1 cellular context compared by ENCODE assay signal in the genomic region with DNA sequence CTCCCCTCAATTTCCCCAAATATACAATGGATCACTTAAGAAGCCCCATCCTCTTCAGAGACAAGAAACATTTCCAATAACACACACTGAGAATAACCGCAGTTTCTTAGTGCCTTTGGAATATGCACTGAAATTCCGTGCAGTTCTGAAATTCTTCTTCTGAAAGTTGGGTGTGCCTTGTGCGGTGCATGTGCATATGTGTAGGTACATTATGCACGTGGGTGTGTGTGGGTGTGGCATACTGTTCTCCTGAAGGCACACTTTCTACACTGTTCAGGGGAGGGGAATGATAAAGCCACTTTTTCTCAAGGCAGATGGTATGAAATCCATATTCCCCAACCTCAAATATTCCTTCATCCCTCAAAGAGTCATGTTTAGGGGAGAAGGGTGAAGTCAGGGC.
TF ChIP-seq lines count a peak whose summit lies in the region.

No MANE protein-coding gene starts in this region.

TF ChIP-seq in K562, 482 proteins besides CTCF, POLR2A, EP300 and RAD21 (continued from another document and continues in another):
- TF ChIP-seq, protein P1, sequence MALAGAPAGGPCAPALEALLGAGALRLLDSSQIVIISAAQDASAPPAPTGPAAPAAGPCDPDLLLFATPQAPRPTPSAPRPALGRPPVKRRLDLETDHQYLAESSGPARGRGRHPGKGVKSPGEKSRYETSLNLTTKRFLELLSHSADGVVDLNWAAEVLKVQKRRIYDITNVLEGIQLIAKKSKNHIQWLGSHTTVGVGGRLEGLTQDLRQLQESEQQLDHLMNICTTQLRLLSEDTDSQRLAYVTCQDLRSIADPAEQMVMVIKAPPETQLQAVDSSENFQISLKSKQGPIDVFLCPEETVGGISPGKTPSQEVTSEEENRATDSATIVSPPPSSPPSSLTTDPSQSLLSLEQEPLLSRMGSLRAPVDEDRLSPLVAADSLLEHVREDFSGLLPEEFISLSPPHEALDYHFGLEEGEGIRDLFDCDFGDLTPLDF (CRISPR knock-in tag; IDR thresholded peaks at IDR 0.05): no peak
- TF ChIP-seq MAFF (IDR thresholded peaks at IDR 0.05; ENCODE audit: low read length): no peak
- TF ChIP-seq PHF8 (IDR thresholded peaks at IDR 0.05; ENCODE audit: borderline replicate concordance, low read length): no peak
- 0 out of 2 replicates have a peak, but pooled peaks have one; percentile 45 for TF ChIP-seq MXI1 (IDR thresholded peaks at IDR 0.05; ENCODE audit: low read depth, low read length)
- TF ChIP-seq SAFB2 (IDR thresholded peaks at IDR 0.05; ENCODE audit: borderline replicate concordance, low read depth, low read length, severe bottlenecking): no peak
- TF ChIP-seq KDM2B (CRISPR knock-in tag; IDR thresholded peaks at IDR 0.05): no peak
- TF ChIP-seq, protein P2, sequence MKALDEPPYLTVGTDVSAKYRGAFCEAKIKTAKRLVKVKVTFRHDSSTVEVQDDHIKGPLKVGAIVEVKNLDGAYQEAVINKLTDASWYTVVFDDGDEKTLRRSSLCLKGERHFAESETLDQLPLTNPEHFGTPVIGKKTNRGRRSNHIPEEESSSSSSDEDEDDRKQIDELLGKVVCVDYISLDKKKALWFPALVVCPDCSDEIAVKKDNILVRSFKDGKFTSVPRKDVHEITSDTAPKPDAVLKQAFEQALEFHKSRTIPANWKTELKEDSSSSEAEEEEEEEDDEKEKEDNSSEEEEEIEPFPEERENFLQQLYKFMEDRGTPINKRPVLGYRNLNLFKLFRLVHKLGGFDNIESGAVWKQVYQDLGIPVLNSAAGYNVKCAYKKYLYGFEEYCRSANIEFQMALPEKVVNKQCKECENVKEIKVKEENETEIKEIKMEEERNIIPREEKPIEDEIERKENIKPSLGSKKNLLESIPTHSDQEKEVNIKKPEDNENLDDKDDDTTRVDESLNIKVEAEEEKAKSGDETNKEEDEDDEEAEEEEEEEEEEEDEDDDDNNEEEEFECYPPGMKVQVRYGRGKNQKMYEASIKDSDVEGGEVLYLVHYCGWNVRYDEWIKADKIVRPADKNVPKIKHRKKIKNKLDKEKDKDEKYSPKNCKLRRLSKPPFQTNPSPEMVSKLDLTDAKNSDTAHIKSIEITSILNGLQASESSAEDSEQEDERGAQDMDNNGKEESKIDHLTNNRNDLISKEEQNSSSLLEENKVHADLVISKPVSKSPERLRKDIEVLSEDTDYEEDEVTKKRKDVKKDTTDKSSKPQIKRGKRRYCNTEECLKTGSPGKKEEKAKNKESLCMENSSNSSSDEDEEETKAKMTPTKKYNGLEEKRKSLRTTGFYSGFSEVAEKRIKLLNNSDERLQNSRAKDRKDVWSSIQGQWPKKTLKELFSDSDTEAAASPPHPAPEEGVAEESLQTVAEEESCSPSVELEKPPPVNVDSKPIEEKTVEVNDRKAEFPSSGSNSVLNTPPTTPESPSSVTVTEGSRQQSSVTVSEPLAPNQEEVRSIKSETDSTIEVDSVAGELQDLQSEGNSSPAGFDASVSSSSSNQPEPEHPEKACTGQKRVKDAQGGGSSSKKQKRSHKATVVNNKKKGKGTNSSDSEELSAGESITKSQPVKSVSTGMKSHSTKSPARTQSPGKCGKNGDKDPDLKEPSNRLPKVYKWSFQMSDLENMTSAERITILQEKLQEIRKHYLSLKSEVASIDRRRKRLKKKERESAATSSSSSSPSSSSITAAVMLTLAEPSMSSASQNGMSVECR (CRISPR knock-in tag; IDR thresholded peaks at IDR 0.05): 0 out of 2 replicates have a peak, but pooled peaks have one; percentile 31
- TF ChIP-seq, protein P3, sequence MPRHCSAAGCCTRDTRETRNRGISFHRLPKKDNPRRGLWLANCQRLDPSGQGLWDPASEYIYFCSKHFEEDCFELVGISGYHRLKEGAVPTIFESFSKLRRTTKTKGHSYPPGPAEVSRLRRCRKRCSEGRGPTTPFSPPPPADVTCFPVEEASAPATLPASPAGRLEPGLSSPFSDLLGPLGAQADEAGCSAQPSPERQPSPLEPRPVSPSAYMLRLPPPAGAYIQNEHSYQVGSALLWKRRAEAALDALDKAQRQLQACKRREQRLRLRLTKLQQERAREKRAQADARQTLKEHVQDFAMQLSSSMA (CRISPR knock-in tag; IDR thresholded peaks at IDR 0.05): no peak
- TF ChIP-seq, protein P4, sequence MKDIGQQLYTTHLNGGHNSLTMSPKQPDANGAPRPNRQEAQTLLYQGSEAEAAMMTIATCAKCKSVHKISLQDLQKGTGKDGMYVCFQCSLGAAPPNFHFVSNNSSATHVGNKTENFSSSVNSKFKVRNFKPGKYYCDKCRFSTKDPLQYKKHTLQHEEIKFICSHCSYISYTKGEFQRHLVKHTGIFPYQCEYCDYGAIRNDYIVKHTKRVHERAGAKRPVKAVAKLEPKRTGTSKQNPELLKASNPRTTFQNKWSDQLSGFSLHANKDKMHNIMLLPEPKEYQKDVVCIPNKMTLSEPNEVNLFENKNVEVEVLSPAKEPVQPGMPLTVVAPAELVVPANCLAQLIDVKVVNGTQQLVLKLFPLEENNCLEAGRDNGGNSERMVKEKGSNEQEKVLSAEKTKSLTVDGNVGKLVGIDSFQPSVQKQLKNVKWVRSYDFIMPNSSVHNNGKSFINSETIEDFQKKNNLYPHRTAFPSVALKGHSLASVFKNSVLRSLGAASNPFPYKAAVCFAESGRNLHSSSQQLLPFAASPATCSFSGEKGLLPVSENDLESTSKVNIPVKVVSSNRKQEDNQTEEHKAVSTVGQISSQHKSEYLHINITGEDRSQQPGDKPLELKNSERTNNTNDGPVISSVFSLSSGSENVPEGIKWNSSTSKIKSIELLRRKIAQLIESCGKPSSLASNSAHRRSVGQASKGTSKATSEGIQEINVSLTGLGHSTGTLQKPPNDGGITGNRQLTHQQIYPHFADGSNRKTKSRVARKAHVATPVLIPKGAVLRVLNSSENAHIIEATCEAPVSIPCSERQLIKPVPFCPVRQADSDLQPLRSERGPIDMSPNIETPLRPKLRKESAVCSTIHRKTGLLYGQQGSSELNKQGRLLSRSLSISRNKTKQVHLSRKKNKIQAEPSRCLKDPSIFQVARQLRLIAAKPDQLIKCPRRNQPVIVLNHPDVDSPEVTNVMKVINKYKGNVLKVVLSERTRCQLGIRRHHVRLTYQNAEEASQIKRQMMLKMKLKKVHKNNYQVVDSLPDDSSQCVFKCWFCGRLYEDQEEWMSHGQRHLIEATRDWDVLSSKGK (CRISPR knock-in tag; IDR thresholded peaks at IDR 0.05): no peak
- TF ChIP-seq ZNF24 (IDR thresholded peaks at IDR 0.05): no peak
- TF ChIP-seq ZNF23 (CRISPR knock-in tag; IDR thresholded peaks at IDR 0.05): no peak
- TF ChIP-seq PHB2 (IDR thresholded peaks at IDR 0.05; ENCODE audit: low read depth): no peak
- TF ChIP-seq, protein P5, sequence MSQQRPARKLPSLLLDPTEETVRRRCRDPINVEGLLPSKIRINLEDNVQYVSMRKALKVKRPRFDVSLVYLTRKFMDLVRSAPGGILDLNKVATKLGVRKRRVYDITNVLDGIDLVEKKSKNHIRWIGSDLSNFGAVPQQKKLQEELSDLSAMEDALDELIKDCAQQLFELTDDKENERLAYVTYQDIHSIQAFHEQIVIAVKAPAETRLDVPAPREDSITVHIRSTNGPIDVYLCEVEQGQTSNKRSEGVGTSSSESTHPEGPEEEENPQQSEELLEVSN (IDR thresholded peaks at IDR 0.05; ENCODE audit: borderline replicate concordance in 1 of 2, extremely low read depth in 1 of 2, insufficient read depth in 1 of 2, insufficient read length in 1 of 2, low read depth in 1 of 2, low read length in 1 of 2, poor library complexity in 1 of 2, severe bottlenecking in 1 of 2): peak in 1 of 2 experiments; percentile 53
- TF ChIP-seq, protein P6, sequence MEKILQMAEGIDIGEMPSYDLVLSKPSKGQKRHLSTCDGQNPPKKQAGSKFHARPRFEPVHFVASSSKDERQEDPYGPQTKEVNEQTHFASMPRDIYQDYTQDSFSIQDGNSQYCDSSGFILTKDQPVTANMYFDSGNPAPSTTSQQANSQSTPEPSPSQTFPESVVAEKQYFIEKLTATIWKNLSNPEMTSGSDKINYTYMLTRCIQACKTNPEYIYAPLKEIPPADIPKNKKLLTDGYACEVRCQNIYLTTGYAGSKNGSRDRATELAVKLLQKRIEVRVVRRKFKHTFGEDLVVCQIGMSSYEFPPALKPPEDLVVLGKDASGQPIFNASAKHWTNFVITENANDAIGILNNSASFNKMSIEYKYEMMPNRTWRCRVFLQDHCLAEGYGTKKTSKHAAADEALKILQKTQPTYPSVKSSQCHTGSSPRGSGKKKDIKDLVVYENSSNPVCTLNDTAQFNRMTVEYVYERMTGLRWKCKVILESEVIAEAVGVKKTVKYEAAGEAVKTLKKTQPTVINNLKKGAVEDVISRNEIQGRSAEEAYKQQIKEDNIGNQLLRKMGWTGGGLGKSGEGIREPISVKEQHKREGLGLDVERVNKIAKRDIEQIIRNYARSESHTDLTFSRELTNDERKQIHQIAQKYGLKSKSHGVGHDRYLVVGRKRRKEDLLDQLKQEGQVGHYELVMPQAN (IDR thresholded peaks at IDR 0.05; ENCODE audit: borderline replicate concordance): peak; percentile 62; the same call in 1 of the 2 replicates
- TF ChIP-seq, protein P7, sequence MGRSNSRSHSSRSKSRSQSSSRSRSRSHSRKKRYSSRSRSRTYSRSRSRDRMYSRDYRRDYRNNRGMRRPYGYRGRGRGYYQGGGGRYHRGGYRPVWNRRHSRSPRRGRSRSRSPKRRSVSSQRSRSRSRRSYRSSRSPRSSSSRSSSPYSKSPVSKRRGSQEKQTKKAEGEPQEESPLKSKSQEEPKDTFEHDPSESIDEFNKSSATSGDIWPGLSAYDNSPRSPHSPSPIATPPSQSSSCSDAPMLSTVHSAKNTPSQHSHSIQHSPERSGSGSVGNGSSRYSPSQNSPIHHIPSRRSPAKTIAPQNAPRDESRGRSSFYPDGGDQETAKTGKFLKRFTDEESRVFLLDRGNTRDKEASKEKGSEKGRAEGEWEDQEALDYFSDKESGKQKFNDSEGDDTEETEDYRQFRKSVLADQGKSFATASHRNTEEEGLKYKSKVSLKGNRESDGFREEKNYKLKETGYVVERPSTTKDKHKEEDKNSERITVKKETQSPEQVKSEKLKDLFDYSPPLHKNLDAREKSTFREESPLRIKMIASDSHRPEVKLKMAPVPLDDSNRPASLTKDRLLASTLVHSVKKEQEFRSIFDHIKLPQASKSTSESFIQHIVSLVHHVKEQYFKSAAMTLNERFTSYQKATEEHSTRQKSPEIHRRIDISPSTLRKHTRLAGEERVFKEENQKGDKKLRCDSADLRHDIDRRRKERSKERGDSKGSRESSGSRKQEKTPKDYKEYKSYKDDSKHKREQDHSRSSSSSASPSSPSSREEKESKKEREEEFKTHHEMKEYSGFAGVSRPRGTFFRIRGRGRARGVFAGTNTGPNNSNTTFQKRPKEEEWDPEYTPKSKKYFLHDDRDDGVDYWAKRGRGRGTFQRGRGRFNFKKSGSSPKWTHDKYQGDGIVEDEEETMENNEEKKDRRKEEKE (IDR thresholded peaks at IDR 0.05; ENCODE audit: borderline replicate concordance in 1 of 2, control insufficient read depth in 1 of 2, low read depth in 2 of 2, low read length in 1 of 2): no peak
- TF ChIP-seq ARID2 (IDR thresholded peaks at IDR 0.05): no peak
- no peak for TF ChIP-seq ZNF551 (CRISPR knock-in tag; IDR thresholded peaks at IDR 0.05)
